In the genomic region with DNA sequence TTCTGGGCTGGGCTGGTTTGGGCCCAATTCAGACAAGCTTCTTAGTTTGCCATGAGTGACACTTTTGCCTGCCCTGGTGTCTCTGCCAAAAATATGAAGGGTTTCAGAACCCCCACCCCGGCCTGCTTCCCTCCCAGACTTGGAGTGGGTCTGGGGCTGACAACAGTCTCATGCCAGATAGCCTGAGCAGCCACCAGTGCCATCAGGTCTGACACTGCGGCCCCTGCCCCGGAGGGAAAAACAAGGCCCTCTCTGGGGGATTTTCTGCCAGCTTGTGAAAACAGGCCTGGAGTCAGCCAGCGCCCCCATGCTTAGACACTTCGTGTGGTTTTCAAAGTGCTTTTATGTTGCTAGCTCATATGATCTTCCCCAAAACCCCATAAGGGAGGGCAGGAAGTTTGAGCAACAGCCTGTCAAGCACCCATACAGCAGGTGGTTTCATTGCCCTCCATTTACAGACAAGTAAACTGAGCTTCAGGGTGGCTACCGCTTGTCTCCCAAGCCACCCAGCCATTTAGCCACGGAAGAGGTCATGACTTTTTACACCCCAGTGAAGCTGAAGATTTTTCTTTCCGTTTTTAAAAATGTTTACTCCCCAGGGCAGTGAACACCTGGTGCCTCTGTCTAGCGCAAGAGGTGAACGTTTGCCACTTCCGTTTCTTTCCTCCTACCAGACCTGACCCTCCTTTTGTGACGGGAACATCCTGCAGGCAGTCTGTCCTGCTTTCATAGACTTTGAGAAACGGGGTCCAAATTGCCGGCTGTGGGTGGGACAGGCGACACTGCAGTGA, we compare ENCODE assay signal across 1 cellular context.
TF ChIP-seq lines count a peak whose summit lies in the region.

No MANE protein-coding gene starts in this region.

TF ChIP-seq in GM12878, 131 proteins besides CTCF, POLR2A, EP300 and RAD21 (continued from another document and continues in another):
- no peak for TF ChIP-seq ZZZ3 (IDR thresholded peaks at IDR 0.05; ENCODE audit: control insufficient read depth, insufficient read length, low read depth)
- no peak for TF ChIP-seq LARP7 (IDR thresholded peaks at IDR 0.05)
- no peak for TF ChIP-seq NFXL1 (IDR thresholded peaks at IDR 0.05; ENCODE audit: borderline replicate concordance)
- no peak for TF ChIP-seq CBX3 (IDR thresholded peaks at IDR 0.05; ENCODE audit: borderline replicate concordance, low read depth)
- no peak for TF ChIP-seq ZNF622 (IDR thresholded peaks at IDR 0.05)
- no peak for TF ChIP-seq CHD4 (IDR thresholded peaks at IDR 0.05)
- no peak for TF ChIP-seq YBX1 (IDR thresholded peaks at IDR 0.05)
- TF ChIP-seq HDGF (IDR thresholded peaks at IDR 0.05): no peak
- TF ChIP-seq, protein P1, sequence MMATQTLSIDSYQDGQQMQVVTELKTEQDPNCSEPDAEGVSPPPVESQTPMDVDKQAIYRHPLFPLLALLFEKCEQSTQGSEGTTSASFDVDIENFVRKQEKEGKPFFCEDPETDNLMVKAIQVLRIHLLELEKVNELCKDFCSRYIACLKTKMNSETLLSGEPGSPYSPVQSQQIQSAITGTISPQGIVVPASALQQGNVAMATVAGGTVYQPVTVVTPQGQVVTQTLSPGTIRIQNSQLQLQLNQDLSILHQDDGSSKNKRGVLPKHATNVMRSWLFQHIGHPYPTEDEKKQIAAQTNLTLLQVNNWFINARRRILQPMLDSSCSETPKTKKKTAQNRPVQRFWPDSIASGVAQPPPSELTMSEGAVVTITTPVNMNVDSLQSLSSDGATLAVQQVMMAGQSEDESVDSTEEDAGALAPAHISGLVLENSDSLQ (IDR thresholded peaks at IDR 0.05): peak; percentile 82
- no peak for TF ChIP-seq RELA (IDR thresholded peaks at IDR 0.05; ENCODE audit: borderline replicate concordance, partially characterized antibody)
- TF ChIP-seq SIX5 (IDR thresholded peaks at IDR 0.05; ENCODE audit: low read depth, low read length, severe bottlenecking): no peak
- TF ChIP-seq, protein P2, sequence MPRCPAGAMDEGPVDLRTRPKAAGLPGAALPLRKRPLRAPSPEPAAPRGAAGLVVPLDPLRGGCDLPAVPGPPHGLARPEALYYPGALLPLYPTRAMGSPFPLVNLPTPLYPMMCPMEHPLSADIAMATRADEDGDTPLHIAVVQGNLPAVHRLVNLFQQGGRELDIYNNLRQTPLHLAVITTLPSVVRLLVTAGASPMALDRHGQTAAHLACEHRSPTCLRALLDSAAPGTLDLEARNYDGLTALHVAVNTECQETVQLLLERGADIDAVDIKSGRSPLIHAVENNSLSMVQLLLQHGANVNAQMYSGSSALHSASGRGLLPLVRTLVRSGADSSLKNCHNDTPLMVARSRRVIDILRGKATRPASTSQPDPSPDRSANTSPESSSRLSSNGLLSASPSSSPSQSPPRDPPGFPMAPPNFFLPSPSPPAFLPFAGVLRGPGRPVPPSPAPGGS (IDR thresholded peaks at IDR 0.05; ENCODE audit: borderline replicate concordance, insufficient read depth, low read depth, low read length, poor library complexity, severe bottlenecking): peak; percentile 93
- peak in 1 of 2 experiments; percentile 82; a peak in 2 of 4 replicates for TF ChIP-seq SRF (IDR thresholded peaks at IDR 0.05; ENCODE audit: low read depth in 2 of 2, low read length in 2 of 2)
- TF ChIP-seq IKZF1 (conservative IDR thresholded peaks at IDR 0.05): peak; percentile 97
- TF ChIP-seq POU2F2 (IDR thresholded peaks at IDR 0.05; ENCODE audit: borderline replicate concordance, low read depth, low read length): peak; percentile 70; the same call in 2 of the 3 replicates
- TF ChIP-seq HDAC6 (IDR thresholded peaks at IDR 0.05; ENCODE audit: unreplicated experiment): no peak
- TF ChIP-seq ZBED1 (IDR thresholded peaks at IDR 0.05; ENCODE audit: borderline replicate concordance): no peak; the same call in 1 of the 2 replicates
- TF ChIP-seq SP1 (IDR thresholded peaks at IDR 0.05; ENCODE audit: low read depth, low read length): peak; percentile 30
- no peak for TF ChIP-seq SUZ12 (IDR thresholded peaks at IDR 0.05; ENCODE audit: unreplicated experiment)
- no peak for TF ChIP-seq EZH2 (IDR thresholded peaks at IDR 0.05; ENCODE audit: borderline replicate concordance, control insufficient read depth, low read depth, low read length)
- TF ChIP-seq, protein P3, sequence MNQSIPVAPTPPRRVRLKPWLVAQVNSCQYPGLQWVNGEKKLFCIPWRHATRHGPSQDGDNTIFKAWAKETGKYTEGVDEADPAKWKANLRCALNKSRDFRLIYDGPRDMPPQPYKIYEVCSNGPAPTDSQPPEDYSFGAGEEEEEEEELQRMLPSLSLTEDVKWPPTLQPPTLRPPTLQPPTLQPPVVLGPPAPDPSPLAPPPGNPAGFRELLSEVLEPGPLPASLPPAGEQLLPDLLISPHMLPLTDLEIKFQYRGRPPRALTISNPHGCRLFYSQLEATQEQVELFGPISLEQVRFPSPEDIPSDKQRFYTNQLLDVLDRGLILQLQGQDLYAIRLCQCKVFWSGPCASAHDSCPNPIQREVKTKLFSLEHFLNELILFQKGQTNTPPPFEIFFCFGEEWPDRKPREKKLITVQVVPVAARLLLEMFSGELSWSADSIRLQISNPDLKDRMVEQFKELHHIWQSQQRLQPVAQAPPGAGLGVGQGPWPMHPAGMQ (IDR thresholded peaks at IDR 0.05; ENCODE audit: borderline replicate concordance): no peak
- TF ChIP-seq, protein P4, sequence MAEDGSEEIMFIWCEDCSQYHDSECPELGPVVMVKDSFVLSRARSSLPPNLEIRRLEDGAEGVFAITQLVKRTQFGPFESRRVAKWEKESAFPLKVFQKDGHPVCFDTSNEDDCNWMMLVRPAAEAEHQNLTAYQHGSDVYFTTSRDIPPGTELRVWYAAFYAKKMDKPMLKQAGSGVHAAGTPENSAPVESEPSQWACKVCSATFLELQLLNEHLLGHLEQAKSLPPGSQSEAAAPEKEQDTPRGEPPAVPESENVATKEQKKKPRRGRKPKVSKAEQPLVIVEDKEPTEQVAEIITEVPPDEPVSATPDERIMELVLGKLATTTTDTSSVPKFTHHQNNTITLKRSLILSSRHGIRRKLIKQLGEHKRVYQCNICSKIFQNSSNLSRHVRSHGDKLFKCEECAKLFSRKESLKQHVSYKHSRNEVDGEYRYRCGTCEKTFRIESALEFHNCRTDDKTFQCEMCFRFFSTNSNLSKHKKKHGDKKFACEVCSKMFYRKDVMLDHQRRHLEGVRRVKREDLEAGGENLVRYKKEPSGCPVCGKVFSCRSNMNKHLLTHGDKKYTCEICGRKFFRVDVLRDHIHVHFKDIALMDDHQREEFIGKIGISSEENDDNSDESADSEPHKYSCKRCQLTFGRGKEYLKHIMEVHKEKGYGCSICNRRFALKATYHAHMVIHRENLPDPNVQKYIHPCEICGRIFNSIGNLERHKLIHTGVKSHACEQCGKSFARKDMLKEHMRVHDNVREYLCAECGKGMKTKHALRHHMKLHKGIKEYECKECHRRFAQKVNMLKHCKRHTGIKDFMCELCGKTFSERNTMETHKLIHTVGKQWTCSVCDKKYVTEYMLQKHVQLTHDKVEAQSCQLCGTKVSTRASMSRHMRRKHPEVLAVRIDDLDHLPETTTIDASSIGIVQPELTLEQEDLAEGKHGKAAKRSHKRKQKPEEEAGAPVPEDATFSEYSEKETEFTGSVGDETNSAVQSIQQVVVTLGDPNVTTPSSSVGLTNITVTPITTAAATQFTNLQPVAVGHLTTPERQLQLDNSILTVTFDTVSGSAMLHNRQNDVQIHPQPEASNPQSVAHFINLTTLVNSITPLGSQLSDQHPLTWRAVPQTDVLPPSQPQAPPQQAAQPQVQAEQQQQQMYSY (CRISPR knock-in tag; IDR thresholded peaks at IDR 0.05): no peak
- no peak for TF ChIP-seq CBX5 (IDR thresholded peaks at IDR 0.05; ENCODE audit: low read depth)
- TF ChIP-seq PAX5 (IDR thresholded peaks at IDR 0.05; ENCODE audit: borderline replicate concordance, low read depth, low read length): peak; percentile 63; the same call in 1 of the 2 replicates
- 0 out of 2 replicates have a peak, but pooled peaks have one; percentile 27 for TF ChIP-seq HDAC2 (IDR thresholded peaks at IDR 0.05)
- no peak for TF ChIP-seq PML (IDR thresholded peaks at IDR 0.05; ENCODE audit: low read length)
- TF ChIP-seq, protein P5, sequence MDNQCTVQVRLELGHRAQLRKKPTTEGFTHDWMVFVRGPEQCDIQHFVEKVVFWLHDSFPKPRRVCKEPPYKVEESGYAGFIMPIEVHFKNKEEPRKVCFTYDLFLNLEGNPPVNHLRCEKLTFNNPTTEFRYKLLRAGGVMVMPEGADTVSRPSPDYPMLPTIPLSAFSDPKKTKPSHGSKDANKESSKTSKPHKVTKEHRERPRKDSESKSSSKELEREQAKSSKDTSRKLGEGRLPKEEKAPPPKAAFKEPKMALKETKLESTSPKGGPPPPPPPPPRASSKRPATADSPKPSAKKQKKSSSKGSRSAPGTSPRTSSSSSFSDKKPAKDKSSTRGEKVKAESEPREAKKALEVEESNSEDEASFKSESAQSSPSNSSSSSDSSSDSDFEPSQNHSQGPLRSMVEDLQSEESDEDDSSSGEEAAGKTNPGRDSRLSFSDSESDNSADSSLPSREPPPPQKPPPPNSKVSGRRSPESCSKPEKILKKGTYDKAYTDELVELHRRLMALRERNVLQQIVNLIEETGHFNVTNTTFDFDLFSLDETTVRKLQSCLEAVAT (IDR thresholded peaks at IDR 0.05): peak; percentile 55
- 0 out of 2 replicates have a peak, but pooled peaks have one; percentile 81 for TF ChIP-seq ASH2L (IDR thresholded peaks at IDR 0.05; ENCODE audit: borderline replicate concordance, low read depth)
- TF ChIP-seq, protein P6, sequence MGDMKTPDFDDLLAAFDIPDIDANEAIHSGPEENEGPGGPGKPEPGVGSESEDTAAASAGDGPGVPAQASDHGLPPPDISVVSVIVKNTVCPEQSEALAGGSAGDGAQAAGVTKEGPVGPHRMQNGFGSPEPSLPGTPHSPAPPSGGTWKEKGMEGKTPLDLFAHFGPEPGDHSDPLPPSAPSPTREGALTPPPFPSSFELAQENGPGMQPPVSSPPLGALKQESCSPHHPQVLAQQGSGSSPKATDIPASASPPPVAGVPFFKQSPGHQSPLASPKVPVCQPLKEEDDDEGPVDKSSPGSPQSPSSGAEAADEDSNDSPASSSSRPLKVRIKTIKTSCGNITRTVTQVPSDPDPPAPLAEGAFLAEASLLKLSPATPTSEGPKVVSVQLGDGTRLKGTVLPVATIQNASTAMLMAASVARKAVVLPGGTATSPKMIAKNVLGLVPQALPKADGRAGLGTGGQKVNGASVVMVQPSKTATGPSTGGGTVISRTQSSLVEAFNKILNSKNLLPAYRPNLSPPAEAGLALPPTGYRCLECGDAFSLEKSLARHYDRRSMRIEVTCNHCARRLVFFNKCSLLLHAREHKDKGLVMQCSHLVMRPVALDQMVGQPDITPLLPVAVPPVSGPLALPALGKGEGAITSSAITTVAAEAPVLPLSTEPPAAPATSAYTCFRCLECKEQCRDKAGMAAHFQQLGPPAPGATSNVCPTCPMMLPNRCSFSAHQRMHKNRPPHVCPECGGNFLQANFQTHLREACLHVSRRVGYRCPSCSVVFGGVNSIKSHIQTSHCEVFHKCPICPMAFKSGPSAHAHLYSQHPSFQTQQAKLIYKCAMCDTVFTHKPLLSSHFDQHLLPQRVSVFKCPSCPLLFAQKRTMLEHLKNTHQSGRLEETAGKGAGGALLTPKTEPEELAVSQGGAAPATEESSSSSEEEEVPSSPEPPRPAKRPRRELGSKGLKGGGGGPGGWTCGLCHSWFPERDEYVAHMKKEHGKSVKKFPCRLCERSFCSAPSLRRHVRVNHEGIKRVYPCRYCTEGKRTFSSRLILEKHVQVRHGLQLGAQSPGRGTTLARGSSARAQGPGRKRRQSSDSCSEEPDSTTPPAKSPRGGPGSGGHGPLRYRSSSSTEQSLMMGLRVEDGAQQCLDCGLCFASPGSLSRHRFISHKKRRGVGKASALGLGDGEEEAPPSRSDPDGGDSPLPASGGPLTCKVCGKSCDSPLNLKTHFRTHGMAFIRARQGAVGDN (IDR thresholded peaks at IDR 0.05): peak; percentile 100
- TF ChIP-seq, protein P7, sequence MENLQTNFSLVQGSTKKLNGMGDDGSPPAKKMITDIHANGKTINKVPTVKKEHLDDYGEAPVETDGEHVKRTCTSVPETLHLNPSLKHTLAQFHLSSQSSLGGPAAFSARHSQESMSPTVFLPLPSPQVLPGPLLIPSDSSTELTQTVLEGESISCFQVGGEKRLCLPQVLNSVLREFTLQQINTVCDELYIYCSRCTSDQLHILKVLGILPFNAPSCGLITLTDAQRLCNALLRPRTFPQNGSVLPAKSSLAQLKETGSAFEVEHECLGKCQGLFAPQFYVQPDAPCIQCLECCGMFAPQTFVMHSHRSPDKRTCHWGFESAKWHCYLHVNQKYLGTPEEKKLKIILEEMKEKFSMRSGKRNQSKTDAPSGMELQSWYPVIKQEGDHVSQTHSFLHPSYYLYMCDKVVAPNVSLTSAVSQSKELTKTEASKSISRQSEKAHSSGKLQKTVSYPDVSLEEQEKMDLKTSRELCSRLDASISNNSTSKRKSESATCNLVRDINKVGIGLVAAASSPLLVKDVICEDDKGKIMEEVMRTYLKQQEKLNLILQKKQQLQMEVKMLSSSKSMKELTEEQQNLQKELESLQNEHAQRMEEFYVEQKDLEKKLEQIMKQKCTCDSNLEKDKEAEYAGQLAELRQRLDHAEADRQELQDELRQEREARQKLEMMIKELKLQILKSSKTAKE (IDR thresholded peaks at IDR 0.05; ENCODE audit: low read depth, poor library complexity, severe bottlenecking): peak; percentile 100
- TF ChIP-seq NR2F1 (conservative IDR thresholded peaks at IDR 0.05): peak; percentile 99
- TF ChIP-seq, protein P8, sequence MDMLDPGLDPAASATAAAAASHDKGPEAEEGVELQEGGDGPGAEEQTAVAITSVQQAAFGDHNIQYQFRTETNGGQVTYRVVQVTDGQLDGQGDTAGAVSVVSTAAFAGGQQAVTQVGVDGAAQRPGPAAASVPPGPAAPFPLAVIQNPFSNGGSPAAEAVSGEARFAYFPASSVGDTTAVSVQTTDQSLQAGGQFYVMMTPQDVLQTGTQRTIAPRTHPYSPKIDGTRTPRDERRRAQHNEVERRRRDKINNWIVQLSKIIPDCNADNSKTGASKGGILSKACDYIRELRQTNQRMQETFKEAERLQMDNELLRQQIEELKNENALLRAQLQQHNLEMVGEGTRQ (IDR thresholded peaks at IDR 0.05; ENCODE audit: borderline replicate concordance, low read depth, low read length): no peak
- peak; percentile 80 for TF ChIP-seq YY1 (IDR thresholded peaks at IDR 0.05; ENCODE audit: low read depth, low read length)
- no peak for TF ChIP-seq CEBPB (IDR thresholded peaks at IDR 0.05; ENCODE audit: borderline replicate concordance in 1 of 2, low read depth in 2 of 2, low read length in 2 of 2)
- peak; percentile 47; the same call in 1 of the 2 replicates for TF ChIP-seq BMI1 (IDR thresholded peaks at IDR 0.05; ENCODE audit: borderline replicate concordance)
- TF ChIP-seq CBFB (IDR thresholded peaks at IDR 0.05; ENCODE audit: low read depth): peak; percentile 76
- TF ChIP-seq IKZF2 (IDR thresholded peaks at IDR 0.05): peak; percentile 96 to 97
- TF ChIP-seq JUNB (IDR thresholded peaks at IDR 0.05): peak; percentile 16; the same call in 1 of the 2 replicates
- TF ChIP-seq, protein P9, sequence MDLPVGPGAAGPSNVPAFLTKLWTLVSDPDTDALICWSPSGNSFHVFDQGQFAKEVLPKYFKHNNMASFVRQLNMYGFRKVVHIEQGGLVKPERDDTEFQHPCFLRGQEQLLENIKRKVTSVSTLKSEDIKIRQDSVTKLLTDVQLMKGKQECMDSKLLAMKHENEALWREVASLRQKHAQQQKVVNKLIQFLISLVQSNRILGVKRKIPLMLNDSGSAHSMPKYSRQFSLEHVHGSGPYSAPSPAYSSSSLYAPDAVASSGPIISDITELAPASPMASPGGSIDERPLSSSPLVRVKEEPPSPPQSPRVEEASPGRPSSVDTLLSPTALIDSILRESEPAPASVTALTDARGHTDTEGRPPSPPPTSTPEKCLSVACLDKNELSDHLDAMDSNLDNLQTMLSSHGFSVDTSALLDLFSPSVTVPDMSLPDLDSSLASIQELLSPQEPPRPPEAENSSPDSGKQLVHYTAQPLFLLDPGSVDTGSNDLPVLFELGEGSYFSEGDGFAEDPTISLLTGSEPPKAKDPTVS (IDR thresholded peaks at IDR 0.05; ENCODE audit: low read depth, low read length): 0 out of 2 replicates have a peak, but pooled peaks have one; percentile 7
- no peak for TF ChIP-seq NRF1 (conservative IDR thresholded peaks at IDR 0.05; ENCODE audit: low read depth, low read length)
